Comparison of ENCODE assay signal across 18 cellular contexts in the genomic region with DNA sequence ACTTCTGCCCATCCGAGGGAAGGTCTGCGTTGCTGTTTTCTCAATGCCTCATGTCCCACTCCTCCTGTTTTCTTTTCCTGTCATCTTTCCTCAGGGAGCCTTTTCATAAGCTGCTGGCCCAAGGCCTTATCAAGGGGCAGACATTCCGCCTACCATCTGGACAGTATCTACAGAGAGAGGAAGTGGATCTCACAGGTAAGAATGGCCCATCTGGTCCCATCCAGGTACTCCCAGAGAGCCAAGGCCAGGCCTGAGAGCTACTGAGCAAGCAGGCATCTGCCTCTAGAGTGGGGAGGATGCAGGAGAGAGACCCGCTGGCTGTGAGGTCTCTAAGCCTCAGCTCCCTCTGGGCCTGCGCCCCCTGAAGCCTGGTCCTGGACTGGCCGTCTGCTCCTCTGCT.
DNase-seq lines count a peak whose midpoint lies in the region; ATAC-seq lines count a peak whose summit lies in the region.
"Had no signal": no experiment of that assay in that cellular context is flagged by ENCODE, and none has a peak within 500 bp of the region (broad histone marks: within the 10 kb centered on the region; RNA-seq: fewer than 3 reads in every experiment).

No MANE protein-coding gene starts in this region.

- peaks cover 29% of the 10 kb centered on the region for H3K36me3 Mint-ChIP-seq in stimulated activated effector memory CD8-positive, alpha-beta T cell treated with anti-CD3 and anti-CD28 coated beads, Interleukin-12 subunit alpha, Interleukin-12 subunit beta, amount 100 ng/mL, for 72 hours
- H3K36me3 Mint-ChIP-seq: IgD-negative memory B cell had no signal

- in situ Hi-C loops in G401 (cut with HindIII; ENCODE audit: low sequenced_read_pairs): no loop called here

- peak; percentile 92 for DNase-seq in G401 (ENCODE audit: low spot score)
- peak; percentile 68 for DNase-seq in NCI-H69 (lab: John Stamatoyannopoulos, UW)
- peak; percentile 30 to 57 for DNase-seq in cerebellar nuclear complex (lab: John Stamatoyannopoulos, UW)
- DNase-seq in stimulated activated effector memory CD8-positive, alpha-beta T cell treated with anti-CD3 and anti-CD28 coated beads, Interleukin-12 subunit alpha, Interleukin-12 subunit beta, amount 100 ng/mL, for 72 hours (ENCODE audit: low spot score in 2 of 2): no peak
- DNase-seq: ACHN; BE2C; CD4-positive, CD25-positive, alpha-beta regulatory T cell; CD8-positive, alpha-beta memory T cell; COR-L47; DMS 273 treated with DMSO at 0.1 percent for 48 hours; DMS53; DND-41; EL; HCEC 1CT had no signal

- ATAC-seq in stimulated activated effector memory CD8-positive, alpha-beta T cell treated with anti-CD3 and anti-CD28 coated beads, Interleukin-12 subunit alpha, Interleukin-12 subunit beta, amount 100 ng/mL, for 72 hours: no peak
- ATAC-seq in GM21528 (IDR thresholded peaks at IDR 0.05; ENCODE audit: low FRiP score, unreplicated experiment) (no peak), HG03460 (IDR thresholded peaks at IDR 0.05; ENCODE audit: unreplicated experiment) (no peak)
- ATAC-seq: GM23338 had no signal

- no peak overlapping the region for H3K4me3 Mint-ChIP-seq in stimulated activated effector memory CD8-positive, alpha-beta T cell treated with anti-CD3 and anti-CD28 coated beads, Interleukin-12 subunit alpha, Interleukin-12 subunit beta, amount 100 ng/mL, for 72 hours
- H3K4me3 Mint-ChIP-seq: CD4-positive, CD25-positive, alpha-beta regulatory T cell; CD8-positive, alpha-beta memory T cell; GM23338; IgD-negative memory B cell had no signal

- H3K9me3 Mint-ChIP-seq in stimulated activated effector memory CD8-positive, alpha-beta T cell treated with anti-CD3 and anti-CD28 coated beads, Interleukin-12 subunit alpha, Interleukin-12 subunit beta, amount 100 ng/mL, for 72 hours: no peaks in the 10 kb centered on the region
- H3K9me3 Mint-ChIP-seq: CD4-positive, CD25-positive, alpha-beta regulatory T cell; CD8-positive, alpha-beta memory T cell; GM23338; IgD-negative memory B cell had no signal

- H3K4me1 Mint-ChIP-seq in stimulated activated effector memory CD8-positive, alpha-beta T cell treated with anti-CD3 and anti-CD28 coated beads, Interleukin-12 subunit alpha, Interleukin-12 subunit beta, amount 100 ng/mL, for 72 hours: no peaks in the 10 kb centered on the region

- H3K27ac Mint-ChIP-seq in stimulated activated effector memory CD8-positive, alpha-beta T cell treated with anti-CD3 and anti-CD28 coated beads, Interleukin-12 subunit alpha, Interleukin-12 subunit beta, amount 100 ng/mL, for 72 hours: peak overlapping the region; percentile 64
- H3K27ac Mint-ChIP-seq: GM23338 had no signal

Comparison
In these comparisons a context has a peak if more than half of its experiments do, and no peak if none do; other contexts are left out.
1. DNase-seq: peak in G401 (single experiment), NCI-H69 (single experiment) and cerebellar nuclear complex (2 of 2); none in stimulated activated effector memory CD8-positive, alpha-beta T cell treated with anti-CD3 and anti-CD28 coated beads, Interleukin-12 subunit alpha, Interleukin-12 subunit beta, amount 100 ng/mL, for 72 hours (0 of 2).